In the genomic region with DNA sequence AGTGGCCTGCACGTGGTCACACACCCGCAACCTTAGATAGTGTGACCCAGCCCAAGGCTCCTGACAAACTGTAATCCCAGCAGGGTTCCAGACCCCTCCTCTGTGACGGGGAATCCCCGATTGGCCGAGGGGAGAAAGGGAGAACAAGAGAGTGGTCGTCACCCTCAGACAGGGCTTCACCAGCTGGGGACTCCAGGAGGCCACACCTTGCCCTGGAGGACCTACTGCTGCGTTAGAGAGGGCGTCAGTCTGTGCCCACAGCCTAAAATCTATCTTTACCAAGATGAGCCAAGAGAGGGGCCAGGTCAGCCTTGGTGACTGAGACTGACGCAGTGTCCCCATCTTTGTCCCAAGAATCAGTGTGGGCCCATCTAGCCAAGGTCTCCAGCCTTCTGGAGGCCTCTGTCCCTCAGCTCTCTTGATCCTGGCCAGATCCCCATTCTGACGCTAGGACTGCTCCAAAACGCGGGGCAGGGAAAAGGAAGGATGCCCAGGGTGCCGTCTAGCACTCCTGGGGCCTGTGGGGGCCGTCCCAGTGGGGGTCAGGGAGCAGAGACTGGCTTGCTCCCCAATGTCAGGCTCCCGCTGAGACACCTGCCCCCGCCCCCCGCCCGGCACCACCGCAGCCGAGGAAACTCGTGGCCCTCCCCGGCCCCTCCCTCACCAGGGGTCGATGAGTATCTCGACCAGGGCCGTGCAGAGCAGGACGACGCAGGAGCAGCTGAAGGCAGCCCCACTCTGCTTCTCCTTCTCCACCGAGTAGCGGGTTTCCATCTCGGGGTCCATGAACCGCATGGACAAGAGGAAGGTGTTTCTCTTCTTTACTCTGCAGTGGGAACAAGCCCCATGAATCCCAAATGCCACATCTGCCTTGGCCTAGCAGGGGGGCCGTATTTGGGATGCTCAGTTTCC, we compare ENCODE assay signal across 24 cellular contexts.
"Had no signal": no experiment of that assay in that cellular context is flagged by ENCODE, and none has a peak within 500 bp of the region (broad histone marks: within the 10 kb centered on the region; RNA-seq: fewer than 3 reads in every experiment).

No MANE protein-coding gene starts in this region.

- DNase-seq: activated CD8-positive, alpha-beta memory T cell treated with anti-CD3 and anti-CD28 coated beads for 24 hours; activated CD8-positive, alpha-beta memory T cell treated with anti-CD3 and anti-CD28 coated beads, Interleukin-2, amount 50 U/mL, for 4 hours; activated naive CD4-positive, alpha-beta T cell treated with Interleukin-2 at 50 U/mL for 16 hours; activated naive CD8-positive, alpha-beta T cell treated with anti-CD3 and anti-CD28 coated beads, Interleukin-2, amount 10 ng/mL, durations not matched to agents 7 days and 5 days; activated T-cell treated with anti-CD3 and anti-CD28 coated beads, Interleukin-2, amount 50 U/mL, for 24 hours; amniotic stem cell; cortex of kidney; effector CD4-positive, alpha-beta T cell; heart right ventricle; naive thymus-derived CD4-positive, alpha-beta T cell; right cardiac atrium; stimulated activated CD4-positive, alpha-beta T cell treated with anti-CD3 and anti-CD28 coated beads, Interleukin-2, amount 100 ng/mL, for 24 hours; T-helper 9 cell; testis; trophoblast cell had no signal

- H3K27me3 ChIP-seq: breast epithelium, heart right ventricle, neutrophil, pancreas, testis, vagina had no signal

- H3K27ac Mint-ChIP-seq: activated naive CD8-positive, alpha-beta T cell treated with anti-CD3 and anti-CD28 coated beads, Interleukin-2, amount 10 ng/mL, durations not matched to agents 7 days and 5 days; activated T-cell treated with anti-CD3 and anti-CD28 coated beads, Interleukin-2, amount 50 U/mL, for 24 hours; activated T-helper 2 cell treated with anti-CD3 and anti-CD28 coated beads, Interferon-gamma antibody, Interleukin-2, Interleukin-4, amounts not matched to agents 10 μg/mL and 5 μg/mL and 100 μg/mL, durations not matched to agents 14 hours and 24 hours and 36 hours; naive thymus-derived CD4-positive, alpha-beta T cell; stimulated activated memory B cell treated with anti-CD40 and anti-IgM and Interleukin-4, amounts not matched to agents 10 μg/mL and 1 μg/mL and 100 μg/mL, for 72 hours had no signal

- H3K27ac ChIP-seq: breast epithelium, heart right ventricle, neutrophil, pancreas, psoas muscle, testis, vagina had no signal

- H3K9me3 ChIP-seq: breast epithelium, heart right ventricle, neutrophil, pancreas, psoas muscle, testis, vagina had no signal

- H3K27me3 Mint-ChIP-seq: activated naive CD8-positive, alpha-beta T cell treated with anti-CD3 and anti-CD28 coated beads, Interleukin-2, amount 10 ng/mL, durations not matched to agents 7 days and 5 days; activated T-cell treated with anti-CD3 and anti-CD28 coated beads, Interleukin-2, amount 50 U/mL, for 24 hours; naive thymus-derived CD4-positive, alpha-beta T cell; stimulated activated memory B cell treated with anti-CD40 and anti-IgM and Interleukin-4, amounts not matched to agents 10 μg/mL and 1 μg/mL and 100 μg/mL, for 72 hours had no signal

- H3K4me3 ChIP-seq: breast epithelium, heart right ventricle, lung, pancreas, psoas muscle, testis, vagina had no signal

- H3K4me1 Mint-ChIP-seq: activated naive CD8-positive, alpha-beta T cell treated with anti-CD3 and anti-CD28 coated beads, Interleukin-2, amount 10 ng/mL, durations not matched to agents 7 days and 5 days; naive thymus-derived CD4-positive, alpha-beta T cell; stimulated activated memory B cell treated with anti-CD40 and anti-IgM and Interleukin-4, amounts not matched to agents 10 μg/mL and 1 μg/mL and 100 μg/mL, for 72 hours had no signal

- H3K4me3 Mint-ChIP-seq: activated naive CD8-positive, alpha-beta T cell treated with anti-CD3 and anti-CD28 coated beads, Interleukin-2, amount 10 ng/mL, durations not matched to agents 7 days and 5 days; activated T-cell treated with anti-CD3 and anti-CD28 coated beads, Interleukin-2, amount 50 U/mL, for 24 hours; naive thymus-derived CD4-positive, alpha-beta T cell; stimulated activated memory B cell treated with anti-CD40 and anti-IgM and Interleukin-4, amounts not matched to agents 10 μg/mL and 1 μg/mL and 100 μg/mL, for 72 hours had no signal

- H3K9me3 Mint-ChIP-seq: activated naive CD8-positive, alpha-beta T cell treated with anti-CD3 and anti-CD28 coated beads, Interleukin-2, amount 10 ng/mL, durations not matched to agents 7 days and 5 days; activated T-cell treated with anti-CD3 and anti-CD28 coated beads, Interleukin-2, amount 50 U/mL, for 24 hours; activated T-helper 2 cell treated with anti-CD3 and anti-CD28 coated beads, Interferon-gamma antibody, Interleukin-2, Interleukin-4, amounts not matched to agents 10 μg/mL and 5 μg/mL and 100 μg/mL, durations not matched to agents 14 hours and 24 hours and 36 hours; naive thymus-derived CD4-positive, alpha-beta T cell; stimulated activated memory B cell treated with anti-CD40 and anti-IgM and Interleukin-4, amounts not matched to agents 10 μg/mL and 1 μg/mL and 100 μg/mL, for 72 hours had no signal

- H3K4me1 ChIP-seq: breast epithelium, pancreas, psoas muscle, testis, vagina had no signal

- H3K36me3 ChIP-seq: pancreas had no signal

- ATAC-seq: heart right ventricle; left lobe of liver; naive thymus-derived CD4-positive, alpha-beta T cell; pancreas; psoas muscle; right cardiac atrium; stimulated activated memory B cell treated with anti-CD40 and anti-IgM and Interleukin-4, amounts not matched to agents 10 μg/mL and 1 μg/mL and 100 μg/mL, for 72 hours had no signal
